ENCODE assay signal across 21 cellular contexts in the genomic region with DNA sequence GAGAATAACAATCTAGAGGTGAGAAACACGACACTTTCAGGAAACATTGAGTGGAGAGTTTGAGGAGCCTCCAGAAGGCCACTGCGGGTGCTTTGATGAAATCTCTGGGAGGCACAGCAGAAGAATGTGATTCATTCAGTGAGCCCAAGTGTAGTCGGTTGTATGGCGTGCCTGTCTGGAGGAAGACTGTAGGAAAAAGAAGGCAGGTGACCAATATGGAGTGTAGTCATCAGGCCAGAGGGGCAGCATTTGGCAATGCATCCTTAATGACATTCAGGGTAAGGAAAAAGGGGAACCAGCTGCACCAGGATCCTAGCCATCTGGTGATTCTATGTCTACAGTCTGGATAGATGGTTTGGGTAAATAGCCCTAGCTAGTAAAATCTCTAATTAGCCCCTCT. TPM values are rescaled to one million over a fixed set of nuclear protein-coding genes. Genes with fewer than 3 reads are reported as not detected.
DNase-seq lines count a peak whose midpoint lies in the region; ATAC-seq, FAIRE-seq and TF ChIP-seq lines count a peak whose summit lies in the region.
"Not testable (repeated sequence)": the region's sequence is repeated elsewhere in the genome, so short reads cannot be mapped to it uniquely, and the experiment has no call there.
"Had no signal": no experiment of that assay in that cellular context is flagged by ENCODE, and none has a peak within 500 bp of the region (broad histone marks: within the 10 kb centered on the region; RNA-seq: fewer than 3 reads in every experiment).

No MANE protein-coding gene starts in this region.

- intact Hi-C loops in HCT116 (cut with micrococcal nuclease); Panc1 (cut with micrococcal nuclease; ENCODE audit: unreplicated experiment); Right ventricle myocardium inferior (cut with DNase I); upper lobe of right lung (cut with DNase I): not testable (repeated sequence)

- WGBS in A549 (ENCODE audit: missing lambda C conversion rate): no CpG with 5 or more reads among the region's 4 CpGs

- H3K4me1 ChIP-seq in A549; HCT116 (ENCODE audit: control insufficient read depth in 1 of 2, insufficient read depth in 2 of 2, low read length in 2 of 2); Panc1 (ENCODE audit: control insufficient read depth, insufficient read depth, low read length); upper lobe of right lung: not testable (repeated sequence)
- H3K4me1 ChIP-seq in GM23338 (ENCODE audit: insufficient read depth): peaks cover 10% of the 10 kb centered on the region; the same call in 1 of the 2 replicates

- not testable (repeated sequence) for TF ChIP-seq EP300 in A549 (IDR thresholded peaks at IDR 0.05)

- CTCF ChIA-PET in A549 (lab: Yijun Ruan, JAX); HCT116 (lab: Charles Lee); Panc1 (lab: Charles Lee); WTC11 (lab: Charles Lee): not testable (repeated sequence)

- not testable (repeated sequence) for ATAC-seq in A549, Panc1
- peak; percentile 66 for ATAC-seq in GM23338
- peak; percentile 31 for ATAC-seq in HCT116
- peak; percentile 73 for ATAC-seq in WTC11
- peak; percentile 18 for ATAC-seq in Right ventricle myocardium inferior
- ATAC-seq in upper lobe of right lung: peak; percentile 68

- H4K20me1 ChIP-seq in GM23338 (replicated peaks; ENCODE audit: insufficient read depth); HCT116 (ENCODE audit: insufficient read depth): not testable (repeated sequence)

- H3K4me1 Mint-ChIP-seq in GM23338 (peaks cover 13% of the 10 kb centered on the region; the same call in 2 of the 3 replicates), WTC11 (peaks cover 14% of the 10 kb centered on the region)

- POLR2A ChIA-PET in A549 (lab: Yijun Ruan, JAX); HCT116 (lab: Charles Lee); Panc1 (lab: Charles Lee); WTC11 (lab: Charles Lee): not testable (repeated sequence)

- not testable (repeated sequence) for DNase-seq in A549 (ENCODE audit: low read depth in 1 of 2, low spot score in 1 of 2); GM12891 (ENCODE audit: insufficient read length, low spot score); GM23338 (ENCODE audit: low spot score); HCT116 (ENCODE audit: low read depth, low spot score); Panc1 (ENCODE audit: low read depth, low spot score); WTC11 (ENCODE audit: low spot score); Right ventricle myocardium inferior (ENCODE audit: missing footprints); upper lobe of right lung

- not testable (repeated sequence) for TF ChIP-seq CTCF in A549 (IDR thresholded peaks at IDR 0.05); GM23338 (conservative IDR thresholded peaks at IDR 0.05; ENCODE audit: low read depth in 2 of 2); HCT116 (IDR thresholded peaks at IDR 0.05 in 2 of 3, conservative IDR thresholded peaks at IDR 0.05 in 1 of 3; ENCODE audit: borderline replicate concordance in 1 of 3, insufficient read depth in 1 of 3, low read depth in 2 of 3, low read length in 2 of 3); Panc1 (IDR thresholded peaks at IDR 0.05); WTC11 (IDR thresholded peaks at IDR 0.05); upper lobe of right lung (IDR thresholded peaks at IDR 0.05)

- not testable (repeated sequence) for H3K9ac ChIP-seq in HCT116 (ENCODE audit: low read length)

- not testable (repeated sequence) for H3K27me3 ChIP-seq in GM23338 (ENCODE audit: insufficient read depth); HCT116 (ENCODE audit: insufficient read depth, low read length); Panc1 (ENCODE audit: control insufficient read depth, insufficient read depth, low read length); upper lobe of right lung

- H3K4me3 ChIP-seq in A549; GM23338; HCT116 (replicated peaks in 1 of 2; ENCODE audit: low read depth in 1 of 2, low read length in 2 of 2); Panc1 (ENCODE audit: low read depth in 2 of 2, low read length in 2 of 2); upper lobe of right lung: not testable (repeated sequence)

- not testable (repeated sequence) for BruUV-seq in HCT116 (replicated peaks; lab: Mats Ljungman, UMichigan)
- BruUV-seq in Panc1 (replicated peaks; lab: Mats Ljungman, UMichigan): TSS peak; percentile 45

- TF ChIP-seq RAD21 in A549 (conservative IDR thresholded peaks at IDR 0.05 in 1 of 2, IDR thresholded peaks at IDR 0.05 in 1 of 2); HCT116 (IDR thresholded peaks at IDR 0.05; ENCODE audit: low read depth): not testable (repeated sequence)

- H3K9me2 ChIP-seq in GM23338 (ENCODE audit: insufficient read depth); HCT116 (ENCODE audit: insufficient read depth): not testable (repeated sequence)

- not testable (repeated sequence) for H3K79me2 ChIP-seq in GM23338 (replicated peaks; ENCODE audit: insufficient read depth); HCT116 (ENCODE audit: insufficient read depth, low read length)

- not testable (repeated sequence) for H3K36me3 Mint-ChIP-seq in GM23338 (ENCODE audit: low read depth); WTC11

- FAIRE-seq in A549 (lab: Jason Lieb, UNC) (peak; percentile 56), GM12891 (lab: Jason Lieb, UNC) (peak; percentile 50)

- RAD21 ChIA-PET in HCT116 (lab: Charles Lee; ENCODE audit: low non-redundant PET in 1 of 2, low total read pairs in 2 of 2, uncharacterized antibody in 2 of 2, unreplicated experiment in 2 of 2): not testable (repeated sequence)

- not testable (repeated sequence) for H3K27ac Mint-ChIP-seq in GM23338, WTC11

- not testable (repeated sequence) for H3K27ac ChIP-seq in A549; GM23338 (ENCODE audit: low read depth); HCT116 (ENCODE audit: low read depth, low read length); Panc1 (ENCODE audit: low read length); upper lobe of right lung

- TF ChIP-seq POLR2A in A549 (IDR thresholded peaks at IDR 0.05; ENCODE audit: low read length); GM12891 (IDR thresholded peaks at IDR 0.05; ENCODE audit: low read depth, low read length); HCT116 (IDR thresholded peaks at IDR 0.05; ENCODE audit: borderline replicate concordance, extremely low read depth, insufficient read depth, insufficient read length): not testable (repeated sequence)

- not testable (repeated sequence) for H3K4me2 ChIP-seq in A549; GM23338; HCT116 (ENCODE audit: low read length)

- not testable (repeated sequence) for H3K9me3 ChIP-seq in A549; HCT116 (ENCODE audit: control insufficient read depth in 1 of 2, insufficient read depth in 1 of 2, low read depth in 1 of 2, low read length in 2 of 2); Panc1 (ENCODE audit: control insufficient read depth, insufficient read depth, low read depth, low read length); upper lobe of right lung

- H3K4me3 Mint-ChIP-seq in GM23338, WTC11: not testable (repeated sequence)

- not testable (repeated sequence) for H3K27me3 Mint-ChIP-seq in GM23338 (ENCODE audit: insufficient read depth, low read depth, poor library complexity); WTC11 (ENCODE audit: low read depth)

- in situ Hi-C loops in Panc1 (cut with HindIII; ENCODE audit: low pct_unique_long_range_greater_than_20kb, low sequenced_read_pairs): not testable (repeated sequence)

- H3F3A ChIP-seq in GM23338 (replicated peaks; ENCODE audit: low read depth): not testable (repeated sequence)

- H2AFZ ChIP-seq in GM23338; HCT116 (ENCODE audit: low read depth, low read length, poor library complexity, severe bottlenecking): not testable (repeated sequence)

- H3K36me3 ChIP-seq in GM23338 (ENCODE audit: insufficient read depth); HCT116 (ENCODE audit: control insufficient read depth in 1 of 2, insufficient read depth in 2 of 2, low read length in 2 of 2); Panc1 (ENCODE audit: control insufficient read depth, insufficient read depth, low read length); upper lobe of right lung: not testable (repeated sequence)

- H3K9me3 Mint-ChIP-seq in GM23338, WTC11: not testable (repeated sequence)

RNA-seq across cellular contexts. Expression of a gene that starts 12.3 kb away (rescaled TPM):
- not detected in 2 replicates for polyA plus RNA-seq in A549 (2011; rRNA removed)
- polyA plus RNA-seq in A549 (2012; cell fraction: cytosol; rRNA removed): not detected in 2 replicates
- not detected in 2 replicates for polyA plus RNA-seq in A549 (2012; cell fraction: nucleus; rRNA removed)
- polyA plus RNA-seq in A549 (2017; fragmentation: RNase III; extraction: RNeasy Plus Mini Kit Qiagen cat#74134 plus additional on column Dnase treatment): not detected in 3 replicates
- not detected in 2 replicates for polyA minus RNA-seq in A549 (2011; rRNA and poly(A)+ RNA removed)
- 0.51 TPM for polyA plus RNA-seq in GM12891 (2012; ENCODE audit: low read depth, missing spikeins)
- 1.6 and 2.2 TPM in 2 replicates for total RNA-seq in GM23338 (2014; rRNA removed; shearing (Covaris generic))
- polyA plus RNA-seq in GM23338 (2016; fragmentation: Nextera tagmentation; extraction: Ambion mirVana): 1.7 and 3.2 TPM in 2 replicates
- 8.1 TPM for total RNA-seq in HCT116 (2021; ENCODE audit: unreplicated experiment)
- 6.9 and 7.0 TPM in 2 replicates for polyA plus RNA-seq in HCT116 (2012)
- total RNA-seq in Panc1 (2021; ENCODE audit: unreplicated experiment): 0.82 TPM
- polyA plus RNA-seq in Panc1 (2012; ENCODE audit: insufficient read length): 0.35 TPM
- total RNA-seq in WTC11 (2021): 6.3 to 9.9 TPM (median 9.4 TPM) in 3 replicates
- 0.22 TPM for total RNA-seq in Right ventricle myocardium inferior
- total RNA-seq in upper lobe of right lung: 13.9 TPM
- total RNA-seq: A172 had no signal
- polyA plus RNA-seq: AG04450, CD14-positive monocyte had no signal

RNA-seq across cellular contexts. Expression of a gene that starts 12.9 kb away (rescaled TPM):
- polyA plus RNA-seq in A549 (2011; rRNA removed) (not detected in 2 replicates), A549 (2017; fragmentation: RNase III; extraction: RNeasy Plus Mini Kit Qiagen cat#74134 plus additional on column Dnase treatment) (not detected in 3 replicates), GM23338 (2016; fragmentation: Nextera tagmentation; extraction: Ambion mirVana) (1.8 and 2.1 TPM in 2 replicates)
- polyA plus RNA-seq in A549 (2012; cell fraction: cytosol; rRNA removed): not detected in 2 replicates
- not detected in 2 replicates for polyA plus RNA-seq in A549 (2012; cell fraction: nucleus; rRNA removed)
- not detected in 2 replicates for polyA minus RNA-seq in A549 (2011; rRNA and poly(A)+ RNA removed)
- polyA plus RNA-seq in GM12891 (2012; ENCODE audit: low read depth, missing spikeins): 0.10 TPM
- total RNA-seq in GM23338 (2014; rRNA removed; shearing (Covaris generic)): 0.27 and 0.28 TPM in 2 replicates
- total RNA-seq in HCT116 (2021; ENCODE audit: unreplicated experiment) (not detected), Panc1 (2021; ENCODE audit: unreplicated experiment) (not detected), WTC11 (2021) (0.20 to 0.37 TPM (median 0.27 TPM) in 3 replicates), Right ventricle myocardium inferior (not detected), upper lobe of right lung (not detected)
- 0.09 and 0.12 TPM in 2 replicates for polyA plus RNA-seq in HCT116 (2012)
- polyA plus RNA-seq in Panc1 (2012; ENCODE audit: insufficient read length): 0.12 TPM
- total RNA-seq: A172; Caco-2; Calu3; CD4-positive, alpha-beta memory T cell; CD4-positive, alpha-beta T cell; CD8-positive, alpha-beta memory T cell; CD8-positive, alpha-beta T cell; Daoy had no signal
- polyA plus RNA-seq: AG04450; BJ; CD14-positive monocyte; CD4-positive, alpha-beta memory T cell; CD8-positive, alpha-beta memory T cell had no signal

RNA-seq across cellular contexts. Expression of a gene that starts 16.8 kb away (rescaled TPM):
- polyA plus RNA-seq in A549 (2011; rRNA removed) (0.06 TPM in 1 of 2 replicates, not detected in the other), A549 (2017; fragmentation: RNase III; extraction: RNeasy Plus Mini Kit Qiagen cat#74134 plus additional on column Dnase treatment) (not detected in 3 replicates), GM23338 (2016; fragmentation: Nextera tagmentation; extraction: Ambion mirVana) (1.3 and 3.1 TPM in 2 replicates)
- polyA plus RNA-seq in A549 (2012; cell fraction: cytosol; rRNA removed): not detected in 2 replicates
- polyA plus RNA-seq in A549 (2012; cell fraction: nucleus; rRNA removed): not detected in 2 replicates
- not detected in 2 replicates for polyA minus RNA-seq in A549 (2011; rRNA and poly(A)+ RNA removed)
- 0.31 TPM for polyA plus RNA-seq in GM12891 (2012; ENCODE audit: low read depth, missing spikeins)
- total RNA-seq in GM23338 (2014; rRNA removed; shearing (Covaris generic)): 0.52 and 1.4 TPM in 2 replicates
- total RNA-seq in HCT116 (2021; ENCODE audit: unreplicated experiment) (6.1 TPM), Panc1 (2021; ENCODE audit: unreplicated experiment) (5.2 TPM), WTC11 (2021) (5.6 to 8.4 TPM (median 7.9 TPM) in 3 replicates), Right ventricle myocardium inferior (0.22 TPM), upper lobe of right lung (4.9 TPM)
- 2.8 and 4.5 TPM in 2 replicates for polyA plus RNA-seq in HCT116 (2012)
- polyA plus RNA-seq in Panc1 (2012; ENCODE audit: insufficient read length): not detected
- total RNA-seq: A172; CD4-positive, CD25-positive, alpha-beta regulatory T cell had no signal
- polyA plus RNA-seq: CD14-positive monocyte had no signal

RNA-seq across cellular contexts. Expression of a gene that starts 56.7 kb away (rescaled TPM):
- polyA plus RNA-seq in A549 (2011; rRNA removed): 0.54 and 0.94 TPM in 2 replicates
- polyA plus RNA-seq in A549 (2012; cell fraction: cytosol; rRNA removed): 0.10 and 0.12 TPM in 2 replicates
- 0.04 TPM in 1 of 2 replicates, not detected in the other for polyA plus RNA-seq in A549 (2012; cell fraction: nucleus; rRNA removed)
- polyA plus RNA-seq in A549 (2017; fragmentation: RNase III; extraction: RNeasy Plus Mini Kit Qiagen cat#74134 plus additional on column Dnase treatment): 0.71 to 1.3 TPM (median 1.2 TPM) in 3 replicates
- 0.19 TPM in 1 of 2 replicates, not detected in the other for polyA minus RNA-seq in A549 (2011; rRNA and poly(A)+ RNA removed)
- polyA plus RNA-seq in GM12891 (2012; ENCODE audit: low read depth, missing spikeins): 4.6 TPM
- total RNA-seq in GM23338 (2014; rRNA removed; shearing (Covaris generic)): 21.4 and 26.3 TPM in 2 replicates
- polyA plus RNA-seq in GM23338 (2016; fragmentation: Nextera tagmentation; extraction: Ambion mirVana): 27.6 and 32.3 TPM in 2 replicates
- 17.4 TPM for total RNA-seq in HCT116 (2021; ENCODE audit: unreplicated experiment)
- 9.3 and 10.0 TPM in 2 replicates for polyA plus RNA-seq in HCT116 (2012)
- 12.0 TPM for total RNA-seq in Panc1 (2021; ENCODE audit: unreplicated experiment)
- 7.2 TPM for polyA plus RNA-seq in Panc1 (2012; ENCODE audit: insufficient read length)
- 28.1 to 39.2 TPM (median 37.0 TPM) in 3 replicates for total RNA-seq in WTC11 (2021)
- total RNA-seq in Right ventricle myocardium inferior: 0.87 TPM
- 11.5 TPM for total RNA-seq in upper lobe of right lung
- total RNA-seq: A172 had no signal

RNA-seq across cellular contexts. Expression of a gene that starts 59.9 kb away (rescaled TPM):
- polyA plus RNA-seq in A549 (2011; rRNA removed) (not detected in 2 replicates), A549 (2017; fragmentation: RNase III; extraction: RNeasy Plus Mini Kit Qiagen cat#74134 plus additional on column Dnase treatment) (not detected in 3 replicates), GM23338 (2016; fragmentation: Nextera tagmentation; extraction: Ambion mirVana) (1.2 and 1.6 TPM in 2 replicates)
- not detected in 2 replicates for polyA plus RNA-seq in A549 (2012; cell fraction: cytosol; rRNA removed)
- polyA plus RNA-seq in A549 (2012; cell fraction: nucleus; rRNA removed): not detected in 2 replicates
- 0.04 TPM in 1 of 2 replicates, not detected in the other for polyA minus RNA-seq in A549 (2011; rRNA and poly(A)+ RNA removed)
- 0.39 TPM for polyA plus RNA-seq in GM12891 (2012; ENCODE audit: low read depth, missing spikeins)
- 0.10 TPM in 1 of 2 replicates, not detected in the other for total RNA-seq in GM23338 (2014; rRNA removed; shearing (Covaris generic))
- total RNA-seq in HCT116 (2021; ENCODE audit: unreplicated experiment) (not detected), Panc1 (2021; ENCODE audit: unreplicated experiment) (not detected), WTC11 (2021) (0.15 to 0.27 TPM in 2 of 3 replicates, not detected in the other), Right ventricle myocardium inferior (not detected), upper lobe of right lung (not detected)
- 0.13 and 0.14 TPM in 2 replicates for polyA plus RNA-seq in HCT116 (2012)
- 0.39 TPM for polyA plus RNA-seq in Panc1 (2012; ENCODE audit: insufficient read length)
- total RNA-seq: A172; B cell; Caco-2; Calu3; CD4-positive, alpha-beta memory T cell; CD4-positive, CD25-positive, alpha-beta regulatory T cell; CD8-positive, alpha-beta memory T cell; CD8-positive, alpha-beta T cell had no signal
- polyA plus RNA-seq: AG04450; CD14-positive monocyte; CD8-positive, alpha-beta memory T cell had no signal
